ENCODE assay signal across 1 cellular context in the genomic region with DNA sequence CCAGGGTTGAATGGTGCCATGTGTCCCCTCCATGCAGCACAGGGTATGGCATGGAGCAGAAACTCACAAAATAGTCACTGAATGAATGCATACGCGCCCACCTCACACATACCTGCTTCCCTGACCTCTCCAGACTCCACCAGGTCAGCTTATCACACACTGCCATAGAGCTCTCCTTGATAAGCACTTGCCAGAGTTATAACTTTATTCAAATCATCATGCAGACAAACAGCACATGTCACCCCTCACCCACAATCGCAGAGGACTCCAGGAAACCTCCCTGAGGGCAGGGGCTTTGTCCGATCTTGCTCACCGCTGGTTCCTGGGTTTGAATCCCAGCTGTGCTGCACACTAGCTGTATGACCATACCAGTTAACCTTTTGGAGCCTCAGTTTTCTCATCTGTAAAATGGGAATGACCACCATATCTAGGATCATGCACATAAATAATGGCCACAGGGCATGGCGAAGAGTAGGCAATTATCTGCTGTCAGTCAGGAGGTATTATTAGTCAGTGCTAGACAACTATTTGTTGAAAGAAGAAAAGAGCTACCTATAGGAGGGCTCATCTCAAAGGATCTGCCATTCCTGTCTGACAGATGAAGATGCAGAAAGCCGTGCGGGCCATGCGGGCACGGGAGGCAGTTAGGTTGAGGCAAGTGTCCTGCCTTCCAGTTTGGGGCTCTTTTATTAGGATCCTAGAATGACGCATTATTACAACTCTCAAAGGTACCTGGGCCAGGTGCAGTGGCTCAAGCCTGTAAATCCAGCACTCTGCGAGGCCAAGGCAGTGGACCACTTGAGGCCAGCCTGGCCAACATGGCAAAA.
TF ChIP-seq lines count a peak whose summit lies in the region.

No MANE protein-coding gene starts in this region.

TF ChIP-seq in HepG2, 621 proteins besides CTCF, POLR2A, EP300 and RAD21:
- TF ChIP-seq PAX8 (CRISPR knock-in tag; IDR thresholded peaks at IDR 0.05; ENCODE audit: borderline replicate concordance) (no peak), CHD4 (IDR thresholded peaks at IDR 0.05; ENCODE audit: borderline replicate concordance, low read length) (peak; percentile 50; the same call in 1 of the 2 replicates), ZNF629 (CRISPR knock-in tag; conservative IDR thresholded peaks at IDR 0.05) (peak; percentile 85)
- TF ChIP-seq, protein P1, sequence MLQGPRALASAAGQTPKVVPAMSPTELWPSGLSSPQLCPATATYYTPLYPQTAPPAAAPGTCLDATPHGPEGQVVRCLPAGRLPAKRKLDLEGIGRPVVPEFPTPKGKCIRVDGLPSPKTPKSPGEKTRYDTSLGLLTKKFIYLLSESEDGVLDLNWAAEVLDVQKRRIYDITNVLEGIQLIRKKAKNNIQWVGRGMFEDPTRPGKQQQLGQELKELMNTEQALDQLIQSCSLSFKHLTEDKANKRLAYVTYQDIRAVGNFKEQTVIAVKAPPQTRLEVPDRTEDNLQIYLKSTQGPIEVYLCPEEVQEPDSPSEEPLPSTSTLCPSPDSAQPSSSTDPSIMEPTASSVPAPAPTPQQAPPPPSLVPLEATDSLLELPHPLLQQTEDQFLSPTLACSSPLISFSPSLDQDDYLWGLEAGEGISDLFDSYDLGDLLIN (CRISPR knock-in tag; IDR thresholded peaks at IDR 0.05; ENCODE audit: borderline replicate concordance), result no peak
